In the genomic region with DNA sequence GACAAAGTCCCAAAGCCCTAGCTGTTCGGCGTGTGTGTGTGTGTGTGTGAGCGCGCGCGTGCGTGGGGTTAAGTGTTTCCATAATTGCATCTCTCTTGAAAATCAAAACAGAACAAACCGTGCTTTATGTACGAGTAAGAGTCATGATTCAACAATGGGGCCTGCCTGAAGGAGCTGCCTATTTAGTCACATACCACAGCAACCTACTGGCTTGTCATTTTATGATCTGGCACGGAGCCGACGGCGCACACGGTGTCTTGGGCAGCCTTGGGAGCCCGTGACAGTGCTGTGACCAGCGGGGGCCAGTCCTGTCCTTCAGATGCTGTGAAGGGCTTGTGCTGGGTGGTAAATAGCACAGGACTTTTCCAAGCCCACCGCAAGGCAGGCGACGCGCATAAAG, we compare ENCODE assay signal across 14 cellular contexts.
DNase-seq lines count a peak whose midpoint lies in the region; ATAC-seq, FAIRE-seq and TF ChIP-seq lines count a peak whose summit lies in the region.
"Had no signal": no experiment of that assay in that cellular context is flagged by ENCODE, and none has a peak within 500 bp of the region (broad histone marks: within the 10 kb centered on the region; RNA-seq: fewer than 3 reads in every experiment).

No MANE protein-coding gene starts in this region.

- WGBS in pancreas, 2 donors, result 68 to 78% methylated on average over 20 of the region's 20 CpGs

- POLR2A ChIA-PET in CD8-positive, alpha-beta T cell (lab: Charles Lee), result no interaction called here

- H3K9me3 ChIP-seq in CD8-positive, alpha-beta T cell (ENCODE audit: low read length), result no peaks in the 10 kb centered on the region
- no peaks in the 10 kb centered on the region for H3K9me3 ChIP-seq in pancreas
- H3K9me3 ChIP-seq: Peyer's patch had no signal

- intact Hi-C loops in CD8-positive, alpha-beta T cell (cut with DNase I, micrococcal nuclease), result no loop called here
- intact Hi-C loops in pancreas (cut with DNase I), result no loop called here

- DNase-seq in ELF-1 (ENCODE audit: low read depth, low spot score) (peak; percentile 18), NCI-H1436 treated with DMSO at 0.1 percent for 48 hours (lab: John Stamatoyannopoulos, UW) (peak; percentile 18), bronchial epithelial cell (ENCODE audit: low read depth) (peak; percentile 21), non-pigmented ciliary epithelial cell (ENCODE audit: low read depth) (peak; percentile 10), pancreas (no peak), AML-193 (lab: John Stamatoyannopoulos, UW) (no peak)
- DNase-seq in CD8-positive, alpha-beta T cell, result no peak
- no peak for DNase-seq in central memory CD4-positive, alpha-beta T cell
- DNase-seq: activated naive CD8-positive, alpha-beta T cell treated with anti-CD3 and anti-CD28 coated beads, Interleukin-2, amount 50 U/mL, for 24 hours; CD4-positive, alpha-beta T cell; NCI-H2227 treated with DMSO at 0.1 percent for 48 hours; Peyer's patch had no signal

- no peak overlapping the region for H3K27ac Mint-ChIP-seq in CD8-positive, alpha-beta T cell
- H3K27ac Mint-ChIP-seq: activated naive CD8-positive, alpha-beta T cell treated with anti-CD3 and anti-CD28 coated beads, Interleukin-2, amount 50 U/mL, for 24 hours; CD4-positive, alpha-beta T cell had no signal

- H3K27me3 Mint-ChIP-seq in CD8-positive, alpha-beta T cell (ENCODE audit: low read depth), result no peaks in the 10 kb centered on the region
- H3K27me3 Mint-ChIP-seq: activated naive CD8-positive, alpha-beta T cell treated with anti-CD3 and anti-CD28 coated beads, Interleukin-2, amount 50 U/mL, for 24 hours; CD4-positive, alpha-beta T cell had no signal

- no peak for TF ChIP-seq CTCF in bronchial epithelial cell (IDR thresholded peaks at IDR 0.05; ENCODE audit: insufficient read depth, low read length, severe bottlenecking)
- TF ChIP-seq CTCF in CD8-positive, alpha-beta T cell (IDR thresholded peaks at IDR 0.05), result no peak
- TF ChIP-seq CTCF in pancreas (IDR thresholded peaks at IDR 0.05), result no peak

- H3K27ac ChIP-seq in CD8-positive, alpha-beta T cell (ENCODE audit: low read depth, low read length), result no peak overlapping the region
- no peak overlapping the region for H3K27ac ChIP-seq in pancreas
- H3K27ac ChIP-seq: Peyer's patch had no signal

- ATAC-seq in CD8-positive, alpha-beta T cell, result no peak
- ATAC-seq in pancreas, result no peak

- H3K4me1 Mint-ChIP-seq in CD8-positive, alpha-beta T cell (ENCODE audit: low read depth), result no peaks in the 10 kb centered on the region
- H3K4me1 Mint-ChIP-seq: activated naive CD8-positive, alpha-beta T cell treated with anti-CD3 and anti-CD28 coated beads, Interleukin-2, amount 50 U/mL, for 24 hours had no signal

- no peaks in the 10 kb centered on the region for H3K4me1 ChIP-seq in CD8-positive, alpha-beta T cell (ENCODE audit: insufficient read depth, low read length)
- no peaks in the 10 kb centered on the region for H3K4me1 ChIP-seq in pancreas
- H3K4me1 ChIP-seq: Peyer's patch had no signal

- no peaks in the 10 kb centered on the region for H3K36me3 ChIP-seq in bronchial epithelial cell (ENCODE audit: control insufficient read depth, insufficient read depth, low read length)
- no peaks in the 10 kb centered on the region for H3K36me3 ChIP-seq in CD8-positive, alpha-beta T cell (ENCODE audit: insufficient read depth, low read length)
- H3K36me3 ChIP-seq in pancreas, result no peaks in the 10 kb centered on the region
- H3K36me3 ChIP-seq: Peyer's patch had no signal

- FAIRE-seq in bronchial epithelial cell (lab: Jason Lieb, UNC) (no peak), pancreas (lab: Jason Lieb, UNC) (no peak)
- FAIRE-seq: K562, TTC549 had no signal

- no peaks in the 10 kb centered on the region for H3K36me3 Mint-ChIP-seq in CD8-positive, alpha-beta T cell

- H3K4me3 Mint-ChIP-seq in CD8-positive, alpha-beta T cell, result no peak overlapping the region
- H3K4me3 Mint-ChIP-seq: activated naive CD8-positive, alpha-beta T cell treated with anti-CD3 and anti-CD28 coated beads, Interleukin-2, amount 50 U/mL, for 24 hours; CD4-positive, alpha-beta T cell had no signal

- no peak overlapping the region for H3K4me3 ChIP-seq in bronchial epithelial cell (ENCODE audit: low read depth, low read length)
- no peak overlapping the region for H3K4me3 ChIP-seq in CD8-positive, alpha-beta T cell (ENCODE audit: low read depth, low read length)
- H3K4me3 ChIP-seq in pancreas, result no peak overlapping the region
- H3K4me3 ChIP-seq: K562, Peyer's patch had no signal

- H3K27me3 ChIP-seq in bronchial epithelial cell (ENCODE audit: control insufficient read depth, insufficient read depth, low read length) (no peaks in the 10 kb centered on the region), pancreas (no peaks in the 10 kb centered on the region)
- H3K27me3 ChIP-seq in CD8-positive, alpha-beta T cell (ENCODE audit: insufficient read depth, low read length), result no peaks in the 10 kb centered on the region
- H3K27me3 ChIP-seq: Peyer's patch had no signal

- CTCF ChIA-PET in CD8-positive, alpha-beta T cell (lab: Charles Lee), result interaction anchor here (1.2 kb wide), 1 partner anchor 12 kb away, joined by 3 read pairs; no protein-coding TSS in a partner anchor

- no peaks in the 10 kb centered on the region for H3K9me3 Mint-ChIP-seq in CD8-positive, alpha-beta T cell
- H3K9me3 Mint-ChIP-seq: CD4-positive, alpha-beta T cell had no signal

Comparison
In these comparisons a context has a peak if more than half of its experiments do, and no peak if none do; other contexts are left out.
1. DNase-seq: peak in ELF-1 (single experiment), NCI-H1436 treated with DMSO at 0.1 percent for 48 hours (single experiment), bronchial epithelial cell (single experiment) and non-pigmented ciliary epithelial cell (single experiment); none in CD8-positive, alpha-beta T cell (0 of 7), pancreas (0 of 6), AML-193 (0 of 2) and central memory CD4-positive, alpha-beta T cell (single experiment).